Comparison of ENCODE assay signal across 23 cellular contexts in genomic region chr7:157379493-157379892, GRCh38. TPM values are rescaled to one million over a fixed set of nuclear protein-coding genes. Genes with fewer than 3 reads are reported as not detected.
DNase-seq lines count a peak whose midpoint lies in the region; ATAC-seq and TF ChIP-seq lines count a peak whose summit lies in the region.
"Had no signal": no experiment of that assay in that cellular context is flagged by ENCODE, and none has a peak within 500 bp of the region (broad histone marks: within the 10 kb centered on the region; RNA-seq: fewer than 3 reads in every experiment).

No MANE protein-coding gene starts in this region.

- no peak overlapping the region for H2BK120ac ChIP-seq in H9 (ENCODE audit: low read depth, low read length, poor library complexity, severe bottlenecking)

- no peak overlapping the region for H3T11ph ChIP-seq in H9 (ENCODE audit: low read length)

- no CpG with 5 or more reads among the region's 1 CpG for WGBS in H9 (ENCODE audit: extremely low coverage, insufficient read length, low lambda C conversion rate)

- no peak overlapping the region for H2BK15ac ChIP-seq in H9 (ENCODE audit: low read depth, low read length)

- H3K36me3 Mint-ChIP-seq in activated T-cell treated with anti-CD3 and anti-CD28 coated beads, Interleukin-2, amount 50 U/mL, for 72 hours (ENCODE audit: insufficient read depth in 2 of 2), result peaks cover 4 to 17% of the 10 kb centered on the region in 2 donors
- H3K36me3 Mint-ChIP-seq in H9 (ENCODE audit: insufficient read depth in 1 of 3, low read depth in 3 of 3), result peaks cover 46 to 85% (median 79%) of the 10 kb centered on the region in 3 experiments

- no peak overlapping the region for H3K4me3 Mint-ChIP-seq in activated T-cell treated with anti-CD3 and anti-CD28 coated beads, Interleukin-2, amount 50 U/mL, for 72 hours
- H3K4me3 Mint-ChIP-seq in H9, result no peak overlapping the region

- no peak overlapping the region for H3K4ac ChIP-seq in H9 (ENCODE audit: low read depth, low read length)

- H3K18ac ChIP-seq in H9 (ENCODE audit: insufficient read length, low read depth, low read length), result no peak overlapping the region

- H3K23ac ChIP-seq in H9 (ENCODE audit: insufficient read length, low read depth, low read length), result no peak overlapping the region

- peaks cover 31% of the 10 kb centered on the region for H3K4me1 Mint-ChIP-seq in activated T-cell treated with anti-CD3 and anti-CD28 coated beads, Interleukin-2, amount 50 U/mL, for 72 hours (ENCODE audit: low read depth)
- peaks cover 27 to 46% of the 10 kb centered on the region in 2 experiments for H3K4me1 Mint-ChIP-seq in H9

- H2BK12ac ChIP-seq in H9 (ENCODE audit: insufficient read length, low read depth, low read length), result no peak overlapping the region

- H3K27ac Mint-ChIP-seq in activated T-cell treated with anti-CD3 and anti-CD28 coated beads, Interleukin-2, amount 50 U/mL, for 72 hours, result peak overlapping the region; percentile 22
- H3K27ac Mint-ChIP-seq in H9, result no peak overlapping the region; a peak in 1 of 7 replicates

- H3K4me2 ChIP-seq in H9 (ENCODE audit: insufficient read depth, insufficient read length, low read length), result no peak overlapping the region
- H3K4me2 ChIP-seq: PC-9 had no signal

- H3K4me3 ChIP-seq in colonic mucosa (no peak overlapping the region), breast epithelium (no peak overlapping the region)
- H3K4me3 ChIP-seq: HAP-1, PC-9, SK-N-MC had no signal

- peaks cover 3% of the 10 kb centered on the region for H3K4me1 ChIP-seq in H9 (ENCODE audit: insufficient read depth, low read length)
- H3K4me1 ChIP-seq in foreskin keratinocyte, result no peaks in the 10 kb centered on the region
- H3K4me1 ChIP-seq in colonic mucosa, result no peaks in the 10 kb centered on the region
- H3K4me1 ChIP-seq in breast epithelium, result no peaks in the 10 kb centered on the region
- H3K4me1 ChIP-seq: HAP-1 had no signal

- no peak overlapping the region for H4K91ac ChIP-seq in H9 (ENCODE audit: insufficient read length, low read depth, low read length)

- H3K9ac ChIP-seq in H9 (ENCODE audit: extremely low read depth, insufficient read length, low read length) (no peak overlapping the region), colonic mucosa (ENCODE audit: low read depth in 2 of 2, low read length in 2 of 2) (no peak overlapping the region)

- H2BK20ac ChIP-seq in H9 (ENCODE audit: low read depth, low read length, poor library complexity, severe bottlenecking), result no peak overlapping the region

- no peak for ATAC-seq in activated T-cell treated with anti-CD3 and anti-CD28 coated beads, Interleukin-2, amount 50 U/mL, for 72 hours (replicated peaks in 1 of 2)
- peak; percentile 10 for ATAC-seq in foreskin keratinocyte
- no peak for ATAC-seq in GM21515 (IDR thresholded peaks at IDR 0.05; ENCODE audit: unreplicated experiment)

- H2BK5ac ChIP-seq in H9 (ENCODE audit: insufficient read length, low read length), result no peak overlapping the region

- no peak overlapping the region for H3K56ac ChIP-seq in H9 (ENCODE audit: insufficient read length, low read depth, low read length)

- peaks cover 45% of the 10 kb centered on the region for H3K79me2 ChIP-seq in H9 (ENCODE audit: insufficient read depth, low read length)

- H3K14ac ChIP-seq in H9 (ENCODE audit: insufficient read depth, low read length), result peak overlapping the region; percentile 44; the same call in 1 of the 2 replicates

- H2AK5ac ChIP-seq in H9 (ENCODE audit: insufficient read length, low read length), result no peak overlapping the region

- intact Hi-C loops in colonic mucosa (cut with DNase I), result no loop called here
- intact Hi-C loops in breast epithelium (cut with DNase I; ENCODE audit: low total_unique reads), result no loop called here

- DNase-seq in activated T-cell treated with anti-CD3 and anti-CD28 coated beads, Interleukin-2, amount 50 U/mL, for 72 hours, result no peak
- no peak for DNase-seq in activated T-cell treated with anti-CD3 and anti-CD28 coated beads, Interleukin-2, amount 50 U/mL, for 1 hour
- DNase-seq in H9, result no peak
- DNase-seq in foreskin keratinocyte, result no peak
- DNase-seq in colonic mucosa, result no peak
- no peak for DNase-seq in breast epithelium (ENCODE audit: low spot score in 2 of 2)
- DNase-seq: AML-193, C1 segment of cervical spinal cord, COR-L47, DMS79, KG1, NCI-H1092 treated with DMSO at 0.1 percent for 48 hours, NCI-H1436 treated with DMSO at 0.1 percent for 48 hours, NCI-H2029, NCI-H2227 treated with DMSO at 0.1 percent for 48 hours, NCI-H510A treated with DMSO at 0.1 percent for 48 hours, NCI-H748 treated with DMSO at 0.1 percent for 48 hours, PC-9, SHP77 treated with DMSO at 0.1 percent for 48 hours had no signal

- no peaks in the 10 kb centered on the region for H3K36me3 ChIP-seq in colonic mucosa
- no peaks in the 10 kb centered on the region for H3K36me3 ChIP-seq in breast epithelium

- no peak overlapping the region for H4K8ac ChIP-seq in H9 (replicated peaks; ENCODE audit: insufficient read length, low read depth, low read length)

- H3K27me3 ChIP-seq in H9 (ENCODE audit: insufficient read depth, low read length) (no peaks in the 10 kb centered on the region), foreskin keratinocyte (no peaks in the 10 kb centered on the region), colonic mucosa (no peaks in the 10 kb centered on the region), breast epithelium (no peaks in the 10 kb centered on the region)

- TF ChIP-seq CTCF in H9 (conservative IDR thresholded peaks at IDR 0.05) (no peak), foreskin keratinocyte (conservative IDR thresholded peaks at IDR 0.05) (no peak), colonic mucosa (IDR thresholded peaks at IDR 0.05) (no peak), breast epithelium (IDR thresholded peaks at IDR 0.05) (no peak)

- no peaks in the 10 kb centered on the region for H3K23me2 ChIP-seq in H9 (ENCODE audit: insufficient read length, low read depth, low read length, poor library complexity, severe bottlenecking)

- no peak overlapping the region for H4K5ac ChIP-seq in H9 (ENCODE audit: insufficient read length, low read depth, low read length)

- H3K27me3 Mint-ChIP-seq in activated T-cell treated with anti-CD3 and anti-CD28 coated beads, Interleukin-2, amount 50 U/mL, for 72 hours (ENCODE audit: low read depth), result no peaks in the 10 kb centered on the region
- no peaks in the 10 kb centered on the region for H3K27me3 Mint-ChIP-seq in H9 (ENCODE audit: low read depth)

- H3K9me3 Mint-ChIP-seq in activated T-cell treated with anti-CD3 and anti-CD28 coated beads, Interleukin-2, amount 50 U/mL, for 72 hours, result no peaks in the 10 kb centered on the region
- no peaks in the 10 kb centered on the region for H3K9me3 Mint-ChIP-seq in H9

- H3K27ac ChIP-seq in H9 (ENCODE audit: insufficient read length, low read depth, low read length), result no peak overlapping the region
- no peak overlapping the region for H3K27ac ChIP-seq in foreskin keratinocyte
- no peak overlapping the region for H3K27ac ChIP-seq in colonic mucosa
- no peak overlapping the region for H3K27ac ChIP-seq in breast epithelium
- H3K27ac ChIP-seq: PC-9, RWPE1, SK-N-MC had no signal

- TF ChIP-seq POLR2A in breast epithelium (IDR thresholded peaks at IDR 0.05), result no peak

- H3K9me3 ChIP-seq in H9 (ENCODE audit: control insufficient read depth, low read depth, low read length) (no peaks in the 10 kb centered on the region), colonic mucosa (no peaks in the 10 kb centered on the region), breast epithelium (no peaks in the 10 kb centered on the region)
- H3K9me3 ChIP-seq: HAP-1 had no signal

- H4K20me1 ChIP-seq in H9 (ENCODE audit: control insufficient read depth, insufficient read depth, insufficient read length), result peaks cover 7% of the 10 kb centered on the region

- H3K79me1 ChIP-seq in H9 (ENCODE audit: insufficient read depth, low read depth, low read length, poor library complexity, severe bottlenecking), result peaks cover 3% of the 10 kb centered on the region

- H2AFZ ChIP-seq in H9 (ENCODE audit: low read length), result no peak overlapping the region
- H2AFZ ChIP-seq: PC-9 had no signal

RNA-seq across cellular contexts. Expression of gene DNAJB6, which starts 42.7 kb away (rescaled TPM):
- 100 to 1,000 TPM; 103 to 116 TPM for total RNA-seq in activated T-cell treated with anti-CD3 and anti-CD28 coated beads, Interleukin-2, amount 50 U/mL, for 72 hours
- 215 and 216 TPM in 2 replicates for total RNA-seq in H9 (2021)
- total RNA-seq in foreskin keratinocyte, result 119 and 121 TPM in 2 replicates
- polyA plus RNA-seq in foreskin keratinocyte, result 97.9 and 98.5 TPM in 2 replicates
- total RNA-seq in colonic mucosa, result 10 to 100 TPM; 78.0 to 81.8 TPM
- total RNA-seq in breast epithelium, result 100 to 1,000 TPM in 2 of 3 donors, 10 to 100 TPM in 1; 73.8 to 136 (median 101) TPM
